7 cellular contexts compared by ENCODE assay signal in the genomic region with DNA sequence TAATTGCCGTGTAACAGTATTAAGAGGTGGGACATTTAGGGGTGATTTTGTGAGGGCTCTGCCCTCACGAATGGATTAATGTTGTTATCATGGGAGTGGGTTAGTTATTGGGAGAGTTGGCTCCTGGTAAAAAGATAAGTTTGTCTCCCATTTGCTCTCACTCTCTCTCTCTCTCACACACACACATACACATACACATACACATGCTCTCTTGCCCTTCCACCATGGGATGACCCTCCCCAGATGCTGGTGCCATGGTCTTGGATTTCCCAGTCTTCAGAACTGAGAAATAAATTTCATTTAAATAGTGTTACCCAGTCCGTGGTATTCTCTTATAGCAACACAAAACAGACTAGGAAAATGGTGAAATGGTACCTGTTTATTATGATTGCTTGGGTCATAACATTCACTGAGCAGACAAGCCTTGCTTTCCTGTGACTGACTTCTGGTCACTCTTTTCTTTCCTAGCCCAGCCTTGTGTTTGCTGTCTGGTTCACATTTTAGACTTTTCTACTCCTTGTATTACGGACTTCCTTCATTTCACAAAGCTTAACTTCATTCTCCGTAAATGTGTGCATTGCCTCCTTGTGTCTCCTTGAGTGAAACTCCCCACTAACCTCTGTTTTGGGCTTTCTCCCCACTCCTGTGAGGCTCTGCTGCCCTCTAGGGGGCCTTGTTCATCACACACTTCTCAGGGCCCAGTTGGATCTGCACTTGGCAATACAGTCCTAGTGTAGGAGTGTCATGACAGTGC.
A peak's percentile ranks its signal among the peaks of the same experiment; 100 is the strongest.
DNase-seq lines count a peak whose midpoint lies in the region; ATAC-seq, FAIRE-seq and TF ChIP-seq lines count a peak whose summit lies in the region.

No MANE protein-coding gene starts in this region.

- FAIRE-seq in GM12892 (lab: Jason Lieb, UNC), result peak; percentile 98
- FAIRE-seq in astrocyte (lab: Jason Lieb, UNC), result peak; percentile 97

- H4K20me1 ChIP-seq in astrocyte (ENCODE audit: insufficient read depth, low read length), result no peaks in the 10 kb centered on the region
- H4K20me1 ChIP-seq in smooth muscle cell (ENCODE audit: low read depth), result no peaks in the 10 kb centered on the region

- TF ChIP-seq CTCF in NB4 (IDR thresholded peaks at IDR 0.05; ENCODE audit: low read depth, low read length) (peak; percentile 97), astrocyte (IDR thresholded peaks at IDR 0.05; ENCODE audit: insufficient read depth, low read depth, low read length) (peak; percentile 96), smooth muscle cell (IDR thresholded peaks at IDR 0.05; ENCODE audit: borderline replicate concordance, insufficient read depth, poor library complexity, severe bottlenecking) (peak; percentile 97)

- H3K9ac ChIP-seq in astrocyte (ENCODE audit: low read length) (peak overlapping the region; percentile 4), smooth muscle cell (ENCODE audit: low read depth) (no peak overlapping the region)

- H3K4me1 ChIP-seq in astrocyte (ENCODE audit: insufficient read depth, low read length) (no peaks in the 10 kb centered on the region), smooth muscle cell (ENCODE audit: low read depth) (no peaks in the 10 kb centered on the region)

- H3K36me3 ChIP-seq in astrocyte (ENCODE audit: insufficient read depth, low read length) (no peaks in the 10 kb centered on the region), smooth muscle cell (ENCODE audit: low read depth) (no peaks in the 10 kb centered on the region)

- peak overlapping the region; percentile 2 for H3K27ac ChIP-seq in astrocyte (ENCODE audit: low read depth, low read length)
- H3K27ac ChIP-seq in smooth muscle cell (ENCODE audit: low read depth), result no peak overlapping the region

- TF ChIP-seq POLR2A in GM12892 (IDR thresholded peaks at IDR 0.05; ENCODE audit: low read depth, low read length), result no peak
- no peak for TF ChIP-seq POLR2A in NB4 (IDR thresholded peaks at IDR 0.05; ENCODE audit: extremely low read depth, insufficient read length)

- no peaks in the 10 kb centered on the region for H3F3A ChIP-seq in smooth muscle cell (ENCODE audit: low read depth)

- no peak overlapping the region for H3K27ac Mint-ChIP-seq in astrocyte (ENCODE audit: unreplicated experiment)

- H3K4me1 Mint-ChIP-seq in astrocyte (ENCODE audit: low read depth, unreplicated experiment), result no peaks in the 10 kb centered on the region

- H3K27me3 Mint-ChIP-seq in astrocyte (ENCODE audit: low read depth, unreplicated experiment), result no peaks in the 10 kb centered on the region

- no peak overlapping the region for H3K4me3 ChIP-seq in NB4 (ENCODE audit: low read depth, low read length)
- no peak overlapping the region for H3K4me3 ChIP-seq in astrocyte (ENCODE audit: insufficient read depth, low read depth, low read length)
- no peak overlapping the region for H3K4me3 ChIP-seq in smooth muscle cell

- DNase-seq in GM12892 (ENCODE audit: insufficient read length) (peak; percentile 12), NB4 (ENCODE audit: low read depth) (peak; percentile 91), T-helper 22 cell (ENCODE audit: low read depth) (peak; percentile 38), astrocyte (ENCODE audit: low read depth) (peak; percentile 73), hippocampal formation (lab: John Stamatoyannopoulos, UW) (peak; percentile 57 to 67), smooth muscle cell (lab: John Stamatoyannopoulos, UW; ENCODE audit: unreplicated experiment) (peak; percentile 41)

- no peaks in the 10 kb centered on the region for H3K36me3 Mint-ChIP-seq in astrocyte (ENCODE audit: low read depth, unreplicated experiment)

- H3K79me2 ChIP-seq in astrocyte (ENCODE audit: insufficient read depth, low read length), result no peaks in the 10 kb centered on the region
- H3K79me2 ChIP-seq in smooth muscle cell (ENCODE audit: low read depth), result no peaks in the 10 kb centered on the region

- WGBS in smooth muscle cell (ENCODE audit: low lambda C conversion rate), result 48% methylated on average over 5 of the region's 5 CpGs

- H3K27me3 ChIP-seq in astrocyte (ENCODE audit: insufficient read depth, low read length) (no peaks in the 10 kb centered on the region), smooth muscle cell (ENCODE audit: low read depth) (no peaks in the 10 kb centered on the region)

- no peaks in the 10 kb centered on the region for H3K9me3 ChIP-seq in astrocyte (ENCODE audit: insufficient read depth, low read depth, low read length)
- H3K9me3 ChIP-seq in smooth muscle cell (replicated peaks; ENCODE audit: low read depth), result no peaks in the 10 kb centered on the region

- H2AFZ ChIP-seq in astrocyte (ENCODE audit: low read depth, low read length), result peak overlapping the region; percentile 65
- peak overlapping the region; percentile 76 for H2AFZ ChIP-seq in smooth muscle cell (ENCODE audit: low read depth)

- H3K4me3 Mint-ChIP-seq in astrocyte (ENCODE audit: unreplicated experiment), result no peak overlapping the region

- ATAC-seq in HG02588 (IDR thresholded peaks at IDR 0.05; ENCODE audit: unreplicated experiment), result peak; percentile 99

- no peaks in the 10 kb centered on the region for H3K9me3 Mint-ChIP-seq in astrocyte (ENCODE audit: unreplicated experiment)

- H3K4me2 ChIP-seq in astrocyte (ENCODE audit: low read length) (peak overlapping the region; percentile 34), smooth muscle cell (peak overlapping the region; percentile 26)

Comparison
In these comparisons a context has a peak if more than half of its experiments do, and no peak if none do; other contexts are left out.
1. DNase-seq: peak in every context shown above with its lines; median percentile 91 in NB4; 73 in astrocyte; 62 in hippocampal formation; 41 in smooth muscle cell; 38 in T-helper 22 cell; 12 in GM12892.